ENCODE assay signal across 13 cellular contexts in the genomic region with DNA sequence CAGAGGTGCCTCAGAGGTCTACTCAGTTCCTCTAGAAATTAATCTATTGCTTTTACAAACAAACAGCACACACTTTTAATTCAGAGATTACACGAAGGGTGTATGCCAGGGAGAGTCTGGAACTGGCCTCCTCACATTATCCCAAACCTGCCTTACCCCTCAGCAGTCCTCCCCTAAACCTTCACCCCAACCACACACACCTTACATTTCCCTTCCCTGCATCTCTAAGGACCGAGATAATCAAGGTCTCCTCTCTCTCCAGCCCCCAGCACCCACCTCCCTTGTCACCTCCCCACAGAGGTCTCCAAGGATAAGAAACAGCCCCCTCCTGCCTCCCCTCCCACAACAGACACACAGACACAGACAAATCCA. TPM values are rescaled to one million over a fixed set of nuclear protein-coding genes. Genes with fewer than 3 reads are reported as not detected.
DNase-seq lines count a peak whose midpoint lies in the region; ATAC-seq and TF ChIP-seq lines count a peak whose summit lies in the region.
"Had no signal": no experiment of that assay in that cellular context is flagged by ENCODE, and none has a peak within 500 bp of the region (broad histone marks: within the 10 kb centered on the region; RNA-seq: fewer than 3 reads in every experiment).

No MANE protein-coding gene starts in this region.

- TF ChIP-seq CTCF in DOHH2 (IDR thresholded peaks at IDR 0.05; ENCODE audit: low read depth, low read length, poor library complexity, severe bottlenecking) (no peak), nephron progenitor cell (IDR thresholded peaks at IDR 0.05) (no peak)

- no peaks in the 10 kb centered on the region for H4K20me1 ChIP-seq in DOHH2 (ENCODE audit: control insufficient read depth, insufficient read depth, low read depth, low read length)

- H3K9me3 ChIP-seq in DOHH2 (ENCODE audit: control insufficient read depth, insufficient read depth, low read length) = no peaks in the 10 kb centered on the region
- H3K9me3 ChIP-seq: gastrocnemius medialis, neutrophil had no signal

- no peak for DNase-seq in effector memory CD8-positive, alpha-beta T cell
- DNase-seq in nephron progenitor cell (no peak), NCI-H2227 treated with DMSO at 0.1 percent for 48 hours (lab: John Stamatoyannopoulos, UW) (no peak), ecto neural progenitor cell (ENCODE audit: low spot score) (no peak), AG20443 (ENCODE audit: low spot score) (no peak)
- no peak for DNase-seq in activated CD4-positive, CD25-positive, alpha-beta regulatory T cell treated with anti-CD3 and anti-CD28 coated beads, Interleukin-2, amount 50 U/mL, for 72 hours
- DNase-seq: activated effector memory CD4-positive, alpha-beta T cell treated with Interleukin-2 at 50 U/mL for 16 hours; gastrocnemius medialis; GF-D8 had no signal

- peak overlapping the region; percentile 76 for H3K4me3 ChIP-seq in DOHH2 (ENCODE audit: low read length)

- peaks cover 47% of the 10 kb centered on the region for H3K79me2 ChIP-seq in DOHH2 (ENCODE audit: control insufficient read depth, low read length)

- no peak overlapping the region for H3K27ac ChIP-seq in DOHH2 (ENCODE audit: low read depth, low read length)
- H3K27ac ChIP-seq: C4-2B, neutrophil had no signal

- H3K27ac Mint-ChIP-seq in IgD-negative memory B cell (peak overlapping the region; percentile 71 to 89 (median 78)), nephron progenitor cell (peak overlapping the region; percentile 27)
- peak overlapping the region; percentile 93 to 99 for H3K27ac Mint-ChIP-seq in effector memory CD8-positive, alpha-beta T cell

- ATAC-seq in effector memory CD8-positive, alpha-beta T cell (replicated peaks) = peak; percentile 1
- ATAC-seq: gastrocnemius medialis had no signal

- H3K36me3 ChIP-seq in DOHH2 (ENCODE audit: control insufficient read depth, low read length) = peaks cover 54% of the 10 kb centered on the region
- H3K36me3 ChIP-seq: gastrocnemius medialis, neutrophil had no signal

- peak overlapping the region; percentile 70 to 98 (median 95) for H3K4me3 Mint-ChIP-seq in IgD-negative memory B cell
- H3K4me3 Mint-ChIP-seq in effector memory CD8-positive, alpha-beta T cell = peak overlapping the region; percentile 91 to 96
- H3K4me3 Mint-ChIP-seq in nephron progenitor cell = peak overlapping the region; percentile 92

- peaks cover 56% of the 10 kb centered on the region for H3K4me1 ChIP-seq in DOHH2 (ENCODE audit: control insufficient read depth, low read length)
- H3K4me1 ChIP-seq: gastrocnemius medialis had no signal

- peak overlapping the region; percentile 74 for H3K4me2 ChIP-seq in DOHH2 (ENCODE audit: low read length)

- H3K27me3 ChIP-seq in DOHH2 (ENCODE audit: control insufficient read depth, low read length) = no peaks in the 10 kb centered on the region
- H3K27me3 ChIP-seq: gastrocnemius medialis had no signal

- H3K9me3 Mint-ChIP-seq in IgD-negative memory B cell (no peaks in the 10 kb centered on the region), nephron progenitor cell (no peaks in the 10 kb centered on the region)
- no peaks in the 10 kb centered on the region for H3K9me3 Mint-ChIP-seq in effector memory CD8-positive, alpha-beta T cell

- 0 out of 2 replicates have a peak, but pooled peaks cover 3% of the 10 kb centered on the region for H3F3A ChIP-seq in DOHH2 (ENCODE audit: control insufficient read depth, insufficient read depth)

- peaks cover 31 to 46% (median 38%) of the 10 kb centered on the region in 3 donors for H3K4me1 Mint-ChIP-seq in IgD-negative memory B cell
- H3K4me1 Mint-ChIP-seq in effector memory CD8-positive, alpha-beta T cell (ENCODE audit: low read depth in 2 of 2) = peaks cover 56 to 60% of the 10 kb centered on the region in 2 donors
- H3K4me1 Mint-ChIP-seq in nephron progenitor cell = peaks cover 40% of the 10 kb centered on the region

- H3K27me3 Mint-ChIP-seq in IgD-negative memory B cell (no peaks in the 10 kb centered on the region), nephron progenitor cell (ENCODE audit: low read depth, poor library complexity) (peaks cover 24% of the 10 kb centered on the region)
- H3K27me3 Mint-ChIP-seq in effector memory CD8-positive, alpha-beta T cell = no peaks in the 10 kb centered on the region

- H3K9me2 ChIP-seq in DOHH2 (replicated peaks; ENCODE audit: control insufficient read depth, low read length) = no peaks in the 10 kb centered on the region

- H3K36me3 Mint-ChIP-seq in IgD-negative memory B cell = peaks cover 29% of the 10 kb centered on the region
- H3K36me3 Mint-ChIP-seq in effector memory CD8-positive, alpha-beta T cell (ENCODE audit: insufficient read depth) = peaks cover 62% of the 10 kb centered on the region
- peaks cover 23% of the 10 kb centered on the region for H3K36me3 Mint-ChIP-seq in nephron progenitor cell (ENCODE audit: low read depth)

RNA-seq across cellular contexts. Expression of gene HLA-DRB1, which starts 6.1 kb away (rescaled TPM):
- 1,928 TPM for polyA plus RNA-seq in IgD-negative memory B cell

RNA-seq across cellular contexts. Expression of gene HLA-DRB5, which starts 53.4 kb away (rescaled TPM):
- polyA plus RNA-seq in IgD-negative memory B cell = 92.6 TPM

RNA-seq across cellular contexts. Expression of gene HLA-DQA1, which starts 53.7 kb away (rescaled TPM):
- 377 TPM for polyA plus RNA-seq in IgD-negative memory B cell

Comparison
In these comparisons a context has a peak if more than half of its experiments do, and no peak if none do; other contexts are left out.
1. H3K27ac Mint-ChIP-seq: peak in every context shown above with its lines; median percentile 96 in effector memory CD8-positive, alpha-beta T cell; 78 in IgD-negative memory B cell; 27 in nephron progenitor cell.